9 cellular contexts compared by ENCODE assay signal in genomic region chr22:35377735-35378134, GRCh38. TPM values are rescaled to one million over a fixed set of nuclear protein-coding genes. Genes with fewer than 3 reads are reported as not detected.
DNase-seq lines count a peak whose midpoint lies in the region; ATAC-seq and TF ChIP-seq lines count a peak whose summit lies in the region.
"Had no signal": no experiment of that assay in that cellular context is flagged by ENCODE, and none has a peak within 500 bp of the region (broad histone marks: within the 10 kb centered on the region; RNA-seq: fewer than 3 reads in every experiment).

No MANE protein-coding gene starts in this region.

- ATAC-seq in activated naive CD4-positive, alpha-beta T cell treated with anti-CD3 and anti-CD28 coated beads, Interleukin-2, amount 50 U/mL, for 72 hours = no peak
- no peak for ATAC-seq in GM21360 (IDR thresholded peaks at IDR 0.05; ENCODE audit: unreplicated experiment)

- WGBS in adrenal gland, 4 donors = 70 to 88% (median 82%) methylated on average over 3 of the region's 3 CpGs
- WGBS in mesendoderm (ENCODE audit: extremely low coverage, insufficient coverage, low lambda C conversion rate) = no CpG with 5 or more reads among the region's 3 CpGs
- WGBS in ovary, 3 donors = 79 to 95% (median 83%) methylated on average over 3 of the region's 3 CpGs

- no peak overlapping the region for H3K23ac ChIP-seq in mesendoderm (ENCODE audit: low read length)

- no peaks in the 10 kb centered on the region for H3K27me3 ChIP-seq in adrenal gland
- no peaks in the 10 kb centered on the region for H3K27me3 ChIP-seq in mesendoderm (ENCODE audit: insufficient read depth, low read length, poor library complexity)
- no peaks in the 10 kb centered on the region for H3K27me3 ChIP-seq in ovary
- no peaks in the 10 kb centered on the region for H3K27me3 ChIP-seq in HAP-1 (ENCODE audit: low read depth)

- H3K4me1 ChIP-seq in adrenal gland (replicated peaks in 1 of 2) (peaks cover 24 to 43% of the 10 kb centered on the region in 2 donors), mesendoderm (ENCODE audit: control insufficient read depth, low read depth, low read length) (peaks cover 14% of the 10 kb centered on the region), ovary (ENCODE audit: insufficient read depth) (peaks cover 14% of the 10 kb centered on the region), HAP-1 (peaks cover 46% of the 10 kb centered on the region)

- no peak overlapping the region for H2BK5ac ChIP-seq in mesendoderm (ENCODE audit: low read length)

- H3K9me3 Mint-ChIP-seq in activated naive CD4-positive, alpha-beta T cell treated with anti-CD3 and anti-CD28 coated beads, Interleukin-2, amount 50 U/mL, for 24 hours = no peaks in the 10 kb centered on the region
- H3K9me3 Mint-ChIP-seq in activated naive CD4-positive, alpha-beta T cell treated with anti-CD3 and anti-CD28 coated beads, Interleukin-2, amount 50 U/mL, for 72 hours = no peaks in the 10 kb centered on the region
- no peaks in the 10 kb centered on the region for H3K9me3 Mint-ChIP-seq in type B pancreatic cell

- H2BK15ac ChIP-seq in mesendoderm (replicated peaks; ENCODE audit: low read depth) = peak overlapping the region; percentile 76

- H3K27me3 Mint-ChIP-seq in activated naive CD4-positive, alpha-beta T cell treated with anti-CD3 and anti-CD28 coated beads, Interleukin-2, amount 50 U/mL, for 24 hours = peaks cover 4% of the 10 kb centered on the region
- H3K27me3 Mint-ChIP-seq in type B pancreatic cell = peaks cover 8% of the 10 kb centered on the region

- no peak for TF ChIP-seq CTCF in adrenal gland (IDR thresholded peaks at IDR 0.05)
- no peak for TF ChIP-seq CTCF in type B pancreatic cell (conservative IDR thresholded peaks at IDR 0.05)
- TF ChIP-seq CTCF in ovary (IDR thresholded peaks at IDR 0.05) = no peak

- H3K79me1 ChIP-seq in mesendoderm (ENCODE audit: low read length) = no peaks in the 10 kb centered on the region

- H4K5ac ChIP-seq in mesendoderm (ENCODE audit: low read length) = no peak overlapping the region

- peaks cover 21% of the 10 kb centered on the region for H3K4me1 Mint-ChIP-seq in activated naive CD4-positive, alpha-beta T cell treated with anti-CD3 and anti-CD28 coated beads, Interleukin-2, amount 50 U/mL, for 24 hours
- H3K4me1 Mint-ChIP-seq in type B pancreatic cell (ENCODE audit: unreplicated experiment) = peaks cover 43% of the 10 kb centered on the region

- peak overlapping the region; percentile 97 for H3K18ac ChIP-seq in mesendoderm (ENCODE audit: low read length)

- in situ Hi-C loops in HAP-1 (cut with MboI; ENCODE audit: low sequenced_read_pairs) = no loop called here

- H3K4me3 ChIP-seq in adrenal gland (no peak overlapping the region), mesendoderm (ENCODE audit: low read length) (no peak overlapping the region), ovary (no peak overlapping the region), HAP-1 (no peak overlapping the region)

- H3K36me3 ChIP-seq in adrenal gland (replicated peaks in 1 of 2) (peaks cover 0 to 2% of the 10 kb centered on the region in 2 donors), mesendoderm (ENCODE audit: control insufficient read depth, insufficient read depth, low read length) (no peaks in the 10 kb centered on the region), ovary (no peaks in the 10 kb centered on the region), HAP-1 (replicated peaks) (no peaks in the 10 kb centered on the region)

- DNase-seq in activated naive CD4-positive, alpha-beta T cell treated with anti-CD3 and anti-CD28 coated beads, Interleukin-2, amount 50 U/mL, for 72 hours (ENCODE audit: low spot score in 2 of 2) = no peak
- DNase-seq in adrenal gland (no peak), mesendoderm (peak; percentile 41), type B pancreatic cell (ENCODE audit: extremely low spot score, unreplicated experiment) (no peak), ovary (no peak), HAP-1 (ENCODE audit: low spot score in 2 of 2) (no peak)
- DNase-seq: activated CD4-positive, alpha-beta T cell treated with anti-CD3 and anti-CD28 coated beads, Interleukin-2, amount 50 U/mL, for 48 hours had no signal

- peak overlapping the region; percentile 96 for H2BK120ac ChIP-seq in mesendoderm (ENCODE audit: low read depth, low read length)

- no peak overlapping the region for H3K4me3 Mint-ChIP-seq in activated naive CD4-positive, alpha-beta T cell treated with anti-CD3 and anti-CD28 coated beads, Interleukin-2, amount 50 U/mL, for 24 hours
- no peak overlapping the region for H3K4me3 Mint-ChIP-seq in type B pancreatic cell

- H3K27ac Mint-ChIP-seq in activated naive CD4-positive, alpha-beta T cell treated with anti-CD3 and anti-CD28 coated beads, Interleukin-2, amount 50 U/mL, for 24 hours = peak overlapping the region; percentile 14
- H3K27ac Mint-ChIP-seq in activated naive CD4-positive, alpha-beta T cell treated with anti-CD3 and anti-CD28 coated beads, Interleukin-2, amount 50 U/mL, for 72 hours = peak overlapping the region in 1 of 2 donors; percentile 75
- peak overlapping the region; percentile 94 for H3K27ac Mint-ChIP-seq in type B pancreatic cell

- H3K9ac ChIP-seq in mesendoderm (ENCODE audit: low read length) = peak overlapping the region; percentile 1

- TF ChIP-seq POLR2A in adrenal gland (IDR thresholded peaks at IDR 0.05) = no peak
- no peak for TF ChIP-seq POLR2A in ovary (IDR thresholded peaks at IDR 0.05)

- H3K4me2 ChIP-seq in mesendoderm (ENCODE audit: low read length) = no peak overlapping the region

- no peaks in the 10 kb centered on the region for H3K79me2 ChIP-seq in mesendoderm (ENCODE audit: control insufficient read depth, insufficient read depth, low read length)

- H3K27ac ChIP-seq in adrenal gland (peak overlapping the region in 4 of 5 donors; percentile 61 to 88 (median 81)), mesendoderm (ENCODE audit: low read depth, low read length) (peak overlapping the region; percentile 70), ovary (peak overlapping the region in 1 of 2 donors; percentile 69)

- H3K9me3 ChIP-seq in adrenal gland (replicated peaks in 1 of 3) (no peaks in the 10 kb centered on the region), ovary (no peaks in the 10 kb centered on the region), HAP-1 (no peaks in the 10 kb centered on the region)

- H3K36me3 Mint-ChIP-seq in activated naive CD4-positive, alpha-beta T cell treated with anti-CD3 and anti-CD28 coated beads, Interleukin-2, amount 50 U/mL, for 24 hours = no peaks in the 10 kb centered on the region
- no peaks in the 10 kb centered on the region for H3K36me3 Mint-ChIP-seq in activated naive CD4-positive, alpha-beta T cell treated with anti-CD3 and anti-CD28 coated beads, Interleukin-2, amount 50 U/mL, for 72 hours
- H3K36me3 Mint-ChIP-seq in type B pancreatic cell = no peaks in the 10 kb centered on the region

- H3K56ac ChIP-seq in mesendoderm (ENCODE audit: low read length) = peak overlapping the region; percentile 77

- peak overlapping the region; percentile 95 for H3K4ac ChIP-seq in mesendoderm (ENCODE audit: low read depth, low read length)

- no peak for TF ChIP-seq EP300 in ovary (IDR thresholded peaks at IDR 0.05)

- H2AK5ac ChIP-seq in mesendoderm (ENCODE audit: low read length) = peak overlapping the region; percentile 85

- intact Hi-C loops in adrenal gland (cut with DNase I) (no loop called here), ovary (cut with DNase I) (no loop called here)

- no peak overlapping the region for H4K8ac ChIP-seq in mesendoderm (ENCODE audit: low read depth, low read length)

RNA-seq across cellular contexts. Expression of gene HMOX1, which starts 3.2 kb away (rescaled TPM):
- under 1 TPM; 0.14 to 0.48 TPM for total RNA-seq in activated naive CD4-positive, alpha-beta T cell treated with anti-CD3 and anti-CD28 coated beads, Interleukin-2, amount 50 U/mL, for 72 hours
- total RNA-seq in adrenal gland (100 to 1,000 TPM in 2 of 8 donors, 10 to 100 TPM in 6; 30.8 to 578 (median 57.4) TPM), type B pancreatic cell (ENCODE audit: low replicate concordance) (4.1 and 7.7 TPM in 2 replicates), ovary (100 to 1,000 TPM in 1 of 7 donors, 10 to 100 TPM in 6; 45.0 to 101 (median 55.6) TPM)
- polyA plus RNA-seq in adrenal gland (10 to 100 TPM; 15.4 to 27.6 (median 27.3) TPM), ovary (100 to 1,000 TPM in 1 of 2 donors, 10 to 100 TPM in 1; 71.4 to 243 TPM)
- polyA plus RNA-seq in mesendoderm (2013, experiment 1 of 2) = 10.1 TPM
- 11.1 TPM for polyA plus RNA-seq in mesendoderm (2013, experiment 2 of 2)

RNA-seq across cellular contexts. Expression of gene MCM5, which starts 22.2 kb away (rescaled TPM):
- 100 to 1,000 TPM; 157 to 310 TPM for total RNA-seq in activated naive CD4-positive, alpha-beta T cell treated with anti-CD3 and anti-CD28 coated beads, Interleukin-2, amount 50 U/mL, for 72 hours
- 10 to 100 TPM in 7 of 8 donors, 1 to 10 TPM in 1; 9.0 to 20.1 (median 16.4) TPM for total RNA-seq in adrenal gland
- 1 to 10 TPM; 3.9 to 9.6 (median 7.0) TPM for polyA plus RNA-seq in adrenal gland
- 147 TPM for polyA plus RNA-seq in mesendoderm (2013, experiment 1 of 2)
- polyA plus RNA-seq in mesendoderm (2013, experiment 2 of 2) = 148 TPM
- 45.5 and 98.0 TPM in 2 replicates for total RNA-seq in type B pancreatic cell (ENCODE audit: low replicate concordance)
- 10 to 100 TPM; 20.8 to 42.0 (median 39.1) TPM for total RNA-seq in ovary
- polyA plus RNA-seq in ovary = 10 to 100 TPM in 1 of 2 donors, 1 to 10 TPM in 1; 6.6 to 42.5 TPM
